In genomic region chr10:132990684-132991545, GRCh38 we compare ENCODE assay signal across 1 cellular context.
TF ChIP-seq lines count a peak whose summit lies in the region.

No MANE protein-coding gene starts in this region.

TF ChIP-seq in IMR-90, 13 proteins besides CTCF, POLR2A, EP300 and RAD21 (continued from another document):
- TF ChIP-seq, protein P1, sequence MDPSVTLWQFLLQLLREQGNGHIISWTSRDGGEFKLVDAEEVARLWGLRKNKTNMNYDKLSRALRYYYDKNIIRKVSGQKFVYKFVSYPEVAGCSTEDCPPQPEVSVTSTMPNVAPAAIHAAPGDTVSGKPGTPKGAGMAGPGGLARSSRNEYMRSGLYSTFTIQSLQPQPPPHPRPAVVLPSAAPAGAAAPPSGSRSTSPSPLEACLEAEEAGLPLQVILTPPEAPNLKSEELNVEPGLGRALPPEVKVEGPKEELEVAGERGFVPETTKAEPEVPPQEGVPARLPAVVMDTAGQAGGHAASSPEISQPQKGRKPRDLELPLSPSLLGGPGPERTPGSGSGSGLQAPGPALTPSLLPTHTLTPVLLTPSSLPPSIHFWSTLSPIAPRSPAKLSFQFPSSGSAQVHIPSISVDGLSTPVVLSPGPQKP (IDR thresholded peaks at IDR 0.05; ENCODE audit: borderline replicate concordance, low read depth, low read length) = no peak
- TF ChIP-seq MXI1 (IDR thresholded peaks at IDR 0.05; ENCODE audit: borderline replicate concordance, low read depth, low read length) = no peak
- TF ChIP-seq, protein P2, sequence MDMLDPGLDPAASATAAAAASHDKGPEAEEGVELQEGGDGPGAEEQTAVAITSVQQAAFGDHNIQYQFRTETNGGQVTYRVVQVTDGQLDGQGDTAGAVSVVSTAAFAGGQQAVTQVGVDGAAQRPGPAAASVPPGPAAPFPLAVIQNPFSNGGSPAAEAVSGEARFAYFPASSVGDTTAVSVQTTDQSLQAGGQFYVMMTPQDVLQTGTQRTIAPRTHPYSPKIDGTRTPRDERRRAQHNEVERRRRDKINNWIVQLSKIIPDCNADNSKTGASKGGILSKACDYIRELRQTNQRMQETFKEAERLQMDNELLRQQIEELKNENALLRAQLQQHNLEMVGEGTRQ (IDR thresholded peaks at IDR 0.05; ENCODE audit: low read depth, low read length) = no peak
- no peak for TF ChIP-seq CHD1 (IDR thresholded peaks at IDR 0.05; ENCODE audit: low read depth, low read length)
- TF ChIP-seq MAFK (IDR thresholded peaks at IDR 0.05; ENCODE audit: low read depth, low read length) = no peak
